In genomic region chr17:48626470-48627241, GRCh38 we compare ENCODE assay signal across 8 cellular contexts. TPM values are rescaled to one million over a fixed set of nuclear protein-coding genes. Genes with fewer than 3 reads are reported as not detected.
DNase-seq lines count a peak whose midpoint lies in the region; ATAC-seq and TF ChIP-seq lines count a peak whose summit lies in the region.

No MANE protein-coding gene starts in this region.

- H3K4me3 ChIP-seq in tibial nerve, result peak overlapping the region in 2 of 4 donors; percentile 44 to 48

- ATAC-seq in sciatic nerve, result no peak

- 2 to 3% methylated on average over 36 of the region's 38 CpGs for WGBS in tibial nerve, 2 donors

- TF ChIP-seq EP300 in tibial nerve (IDR thresholded peaks at IDR 0.05), result no peak

- peaks cover 0 to 100% of the 10 kb centered on the region in 2 donors for H3K27me3 ChIP-seq in tibial nerve

- intact Hi-C loops in sciatic nerve (cut with DNase I), result no loop called here

- DNase-seq in DMS79 treated with DMSO at 0.1 percent for 48 hours (lab: John Stamatoyannopoulos, UW) (peak; percentile 31), NCI-H1930 (lab: John Stamatoyannopoulos, UW) (peak; percentile 20 to 48), activated gamma-delta T cell (lab: John Stamatoyannopoulos, UW) (peak; percentile 43), myocyte (ENCODE audit: low read depth) (peak; percentile 67), NK-92 (lab: John Stamatoyannopoulos, UW; ENCODE audit: unreplicated experiment) (no peak), sciatic nerve (ENCODE audit: low spot score) (no peak), ecto neural progenitor cell (ENCODE audit: low spot score) (no peak), tibial nerve (ENCODE audit: low spot score in 2 of 2) (no peak)

- H3K9me3 ChIP-seq in tibial nerve, result no peaks in the 10 kb centered on the region

- H3K36me3 ChIP-seq in tibial nerve, result no peaks in the 10 kb centered on the region

- TF ChIP-seq POLR2A in tibial nerve (IDR thresholded peaks at IDR 0.05), result no peak

- no peak for TF ChIP-seq CTCF in tibial nerve (IDR thresholded peaks at IDR 0.05)

- peak overlapping the region in 2 of 4 donors; percentile 44 to 63 for H3K27ac ChIP-seq in tibial nerve

- H3K4me1 ChIP-seq in tibial nerve, result peaks cover 0 to 30% (median 20%) of the 10 kb centered on the region in 4 donors

RNA-seq across cellular contexts. Expression of gene HOXB9, which starts 0.5 kb away (rescaled TPM):
- total RNA-seq in myocyte, result 4.9 and 6.6 TPM in 2 replicates
- 13.0 TPM for polyA plus RNA-seq in myocyte (2012)
- 0.18 TPM for total RNA-seq in sciatic nerve
- total RNA-seq in tibial nerve, result under 1 TPM in 2 of 4 donors, not detected in 2; 0.21 to 0.30 TPM

RNA-seq across cellular contexts. Expression of gene HOXB8, which starts 11.6 kb away (rescaled TPM):
- 11.8 and 13.8 TPM in 2 replicates for total RNA-seq in myocyte
- 8.9 TPM for polyA plus RNA-seq in myocyte (2012)
- total RNA-seq in sciatic nerve, result 0.98 TPM
- total RNA-seq in tibial nerve, result under 1 TPM in 2 of 4 donors, not detected in 2; 0.66 to 0.90 TPM

RNA-seq across cellular contexts. Expression of gene HOXB7, which starts 15.8 kb away (rescaled TPM):
- total RNA-seq in myocyte (27.8 and 30.4 TPM in 2 replicates), sciatic nerve (8.1 TPM), tibial nerve (1 to 10 TPM; 1.8 to 4.0 (median 2.3) TPM)
- polyA plus RNA-seq in myocyte (2012), result 26.7 TPM

RNA-seq across cellular contexts. Expression of gene HOXB6, which starts 21.9 kb away (rescaled TPM):
- total RNA-seq in myocyte (13.5 and 22.9 TPM in 2 replicates), sciatic nerve (6.3 TPM), tibial nerve (1 to 10 TPM in 3 of 4 donors, under 1 TPM in 1; 0.66 to 5.1 (median 2.9) TPM)
- polyA plus RNA-seq in myocyte (2012), result 16.0 TPM

RNA-seq across cellular contexts. Expression of gene HOXB5, which starts 33.1 kb away (rescaled TPM):
- total RNA-seq in myocyte (0.42 and 0.80 TPM in 2 replicates), sciatic nerve (2.4 TPM), tibial nerve (1 to 10 TPM in 2 of 4 donors, not detected in 2; 1.6 to 1.8 TPM)
- polyA plus RNA-seq in myocyte (2012), result 3.4 TPM

Comparison
In these comparisons a context has a peak if more than half of its experiments do, and no peak if none do; other contexts are left out.
1. DNase-seq: peak in DMS79 treated with DMSO at 0.1 percent for 48 hours (single experiment), NCI-H1930 (2 of 2), activated gamma-delta T cell (single experiment) and myocyte (single experiment); none in NK-92 (single experiment), sciatic nerve (single experiment), ecto neural progenitor cell (single experiment) and tibial nerve (0 of 2).